Comparison of ENCODE assay signal across 9 cellular contexts in genomic region chr12:52050116-52050770, GRCh38. TPM values are rescaled to one million over a fixed set of nuclear protein-coding genes. Genes with fewer than 3 reads are reported as not detected.
DNase-seq lines count a peak whose midpoint lies in the region; ATAC-seq, FAIRE-seq and TF ChIP-seq lines count a peak whose summit lies in the region.
"Had no signal": no experiment of that assay in that cellular context is flagged by ENCODE, and none has a peak within 500 bp of the region (broad histone marks: within the 10 kb centered on the region; RNA-seq: fewer than 3 reads in every experiment).

No MANE protein-coding gene starts in this region.

- TSS peak; percentile 96 for BruUV-seq in GM12878 (replicated peaks; lab: Mats Ljungman, UMichigan)

- peaks cover 54% of the 10 kb centered on the region for H3K27me3 ChIP-seq in DND-41 (ENCODE audit: insufficient read depth, low read length, poor library complexity)
- H3K27me3 ChIP-seq in GM12878 (replicated peaks in 1 of 2; ENCODE audit: control insufficient read depth in 2 of 2, insufficient read depth in 2 of 2, low read length in 1 of 2): no peaks in the 10 kb centered on the region
- H3K27me3 ChIP-seq in kidney epithelial cell (ENCODE audit: control insufficient read depth, insufficient read depth, low read length): peaks cover 2% of the 10 kb centered on the region
- H3K27me3 ChIP-seq in suprapubic skin: no peaks in the 10 kb centered on the region

- DNase-seq in DND-41: no peak
- no peak for DNase-seq in GM12878 (ENCODE audit: low read depth, low spot score)
- DNase-seq in kidney epithelial cell (ENCODE audit: low read depth): no peak
- DNase-seq in suprapubic skin (ENCODE audit: low spot score in 2 of 2): peak in 1 of 2 donors; percentile 88
- DNase-seq in dermis blood vessel endothelial cell: no peak
- no peak for DNase-seq in NCI-H2171 treated with DMSO at 0.1 percent for 48 hours (lab: John Stamatoyannopoulos, UW)
- no peak for DNase-seq in NCI-H1694 (lab: John Stamatoyannopoulos, UW)

- H2AFZ ChIP-seq in DND-41 (ENCODE audit: low read depth, low read length) (no peak overlapping the region), GM12878 (ENCODE audit: control insufficient read depth, low read depth, low read length) (peak overlapping the region; percentile 84)

- H3K9ac ChIP-seq in DND-41 (ENCODE audit: low read depth, low read length) (no peak overlapping the region), GM12878 (ENCODE audit: control insufficient read depth, insufficient read depth, low read length) (peak overlapping the region; percentile 84)

- H3K4me1 ChIP-seq in DND-41 (ENCODE audit: insufficient read depth, low read length) (peaks cover 19% of the 10 kb centered on the region), GM12878 (ENCODE audit: control insufficient read depth, insufficient read depth, low read length) (peaks cover 23% of the 10 kb centered on the region), suprapubic skin (peaks cover 56% of the 10 kb centered on the region)

- TF ChIP-seq RAD21 in Ishikawa (IDR thresholded peaks at IDR 0.05; ENCODE audit: low read depth) (no peak), GM12878 (IDR thresholded peaks at IDR 0.05; ENCODE audit: insufficient read depth, low read depth, low read length) (no peak)

- no peaks in the 10 kb centered on the region for H3K36me3 ChIP-seq in DND-41 (ENCODE audit: insufficient read depth, low read length)
- H3K36me3 ChIP-seq in GM12878 (ENCODE audit: control insufficient read depth in 2 of 2, insufficient read depth in 2 of 2, low read length in 1 of 2): no peaks in the 10 kb centered on the region
- no peaks in the 10 kb centered on the region for H3K36me3 ChIP-seq in kidney epithelial cell (ENCODE audit: control insufficient read depth, insufficient read depth, low read length)
- H3K36me3 ChIP-seq in suprapubic skin: peaks cover 17% of the 10 kb centered on the region

- H3K79me2 ChIP-seq in DND-41 (ENCODE audit: insufficient read depth, low read length): no peaks in the 10 kb centered on the region
- H3K79me2 ChIP-seq in GM12878 (ENCODE audit: control insufficient read depth, insufficient read depth, low read length): no peaks in the 10 kb centered on the region

- no peak for TF ChIP-seq EP300 in Ishikawa (IDR thresholded peaks at IDR 0.05; ENCODE audit: borderline replicate concordance)
- no peak for TF ChIP-seq EP300 in GM12878 (IDR thresholded peaks at IDR 0.05; ENCODE audit: borderline replicate concordance in 1 of 2, control insufficient read depth in 1 of 2, low read depth in 2 of 2, low read length in 2 of 2)
- no peak for TF ChIP-seq EP300 in suprapubic skin (IDR thresholded peaks at IDR 0.05)

- TF ChIP-seq CTCF in DND-41 (IDR thresholded peaks at IDR 0.05; ENCODE audit: borderline replicate concordance, extremely low read depth, low read length, poor library complexity, severe bottlenecking) (no peak), GM12878 (IDR thresholded peaks at IDR 0.05 in 2 of 3, conservative IDR thresholded peaks at IDR 0.05 in 1 of 3; ENCODE audit: control insufficient read depth in 2 of 3, extremely low read depth in 1 of 3, insufficient read depth in 1 of 3, low read depth in 3 of 3, low read length in 3 of 3) (no peak), kidney epithelial cell (IDR thresholded peaks at IDR 0.05; ENCODE audit: insufficient read depth, low read length, poor library complexity, severe bottlenecking) (no peak), suprapubic skin (IDR thresholded peaks at IDR 0.05) (no peak)

- no peak for ATAC-seq in DND-41 (ENCODE audit: insufficient read depth, low read depth)
- peak; percentile 0 for ATAC-seq in GM12878

- 15% methylated on average over 16 of the region's 16 CpGs for WGBS in GM12878 (ENCODE audit: insufficient coverage, insufficient replicate concordance, low lambda C conversion rate, missing lambda C conversion rate)
- WGBS in suprapubic skin: 24% methylated on average over 16 of the region's 16 CpGs

- TF ChIP-seq POLR2A in GM12878 (IDR thresholded peaks at IDR 0.05; ENCODE audit: low read depth, low read length) (no peak; the same call in 1 of the 2 replicates), suprapubic skin (IDR thresholded peaks at IDR 0.05) (no peak)

- intact Hi-C loops in GM12878 (cut with micrococcal nuclease; ENCODE audit: unreplicated experiment): no loop called here

- RAD21 ChIA-PET in GM12878 (lab: Charles Lee; ENCODE audit: unreplicated experiment): interaction anchor here (0.8 to 3.1 kb wide), 6 partner anchors 9 to 32 kb away, joined by 3 to 44 read pairs (median 9); partner anchors contain the start of gene ATG101

- POLR2A ChIA-PET in GM12878 (lab: Charles Lee): interaction anchor here (0.5 to 2.3 kb wide), 9 partner anchors 9 to 73 kb away, joined by 3 to 24 read pairs (median 4); partner anchors contain the start of gene ATG101

- CTCF ChIA-PET in GM12878 (lab: Yijun Ruan, JAX): interaction anchor here (0.9 to 3.2 kb wide), 8 partner anchors 12 to 32 kb away, joined by 3 to 47 read pairs (median 6); partner anchors contain the start of gene ATG101

- SMC1A ChIA-PET in GM12878 (lab: Charles Lee; ENCODE audit: uncharacterized antibody, unreplicated experiment): interaction anchor here (0.9 to 3.4 kb wide), 6 partner anchors 18 to 68 kb away, joined by 3 to 24 read pairs (median 4); no protein-coding TSS in a partner anchor

- FAIRE-seq in GM12878 (lab: Jason Lieb, UNC): peak; percentile 72

- H3K4me3 ChIP-seq in DND-41 (ENCODE audit: low read depth in 1 of 2, low read length in 2 of 2) (peak overlapping the region in 1 of 2 experiments; percentile 41; a peak in 2 of 4 replicates), GM12878 (peak overlapping the region; percentile 76), kidney epithelial cell (ENCODE audit: low read depth, low read length) (peak overlapping the region; percentile 57), suprapubic skin (peak overlapping the region; percentile 74)

- in situ Hi-C loops in GM12878 (cut with MboI): no loop called here

- H3K27ac ChIP-seq in DND-41 (ENCODE audit: low read length) (no peak overlapping the region), GM12878 (ENCODE audit: control insufficient read depth, insufficient read depth) (peak overlapping the region; percentile 67), suprapubic skin (peak overlapping the region; percentile 95)

- H3K4me2 ChIP-seq in DND-41 (ENCODE audit: insufficient read depth, low read length) (peak overlapping the region; percentile 67), GM12878 (ENCODE audit: control insufficient read depth, insufficient read depth) (peak overlapping the region; percentile 91)

- H3K9me3 ChIP-seq in DND-41 (ENCODE audit: insufficient read depth, low read length, severe bottlenecking) (no peaks in the 10 kb centered on the region), GM12878 (replicated peaks; ENCODE audit: control insufficient read depth, insufficient read depth, low read length) (no peaks in the 10 kb centered on the region), suprapubic skin (no peaks in the 10 kb centered on the region)

- peaks cover 37% of the 10 kb centered on the region for H4K20me1 ChIP-seq in DND-41 (ENCODE audit: insufficient read depth, low read length)
- no peaks in the 10 kb centered on the region for H4K20me1 ChIP-seq in GM12878 (ENCODE audit: control insufficient read depth, insufficient read depth)

RNA-seq across cellular contexts. Expression of gene NR4A1, which starts 1.0 kb away (rescaled TPM):
- total RNA-seq in GM12878 (2013; cell fraction: nucleolus; rRNA removed): 9.2 and 12.6 TPM in 2 replicates
- total RNA-seq in GM12878 (2014; rRNA removed) (2.4 and 4.1 TPM in 2 replicates), GM12878 (2014; rRNA removed; fragmentation: Illumina TruSeq; extraction: Trizol) (1.5 and 2.2 TPM in 2 replicates), GM12878 (2021) (7.9 TPM in 2 replicates), kidney epithelial cell (9.2 and 11.2 TPM in 2 replicates), suprapubic skin (100 to 1,000 TPM; 141 to 775 (median 422) TPM), dermis blood vessel endothelial cell (0.70 and 3.1 TPM in 2 replicates)
- polyA plus RNA-seq in GM12878 (2011; ENCODE audit: low read depth): 1.5 TPM
- polyA plus RNA-seq in GM12878 (2011; rRNA removed) (1.3 and 2.9 TPM in 2 replicates), GM12878 (2014; fragmentation: Illumina TruSeq; extraction: Trizol) (1.2 and 2.0 TPM in 2 replicates), GM12878 (2014; fragmentation: Nextera tagmentation; extraction: Ambion mirVana) (under 1 TPM in 1 of 2 experiments, not detected in 1; 0.05 TPM), GM12878 (2014; rRNA removed) (5.9 TPM in 2 replicates), GM12878 (2016; fragmentation: Nextera tagmentation; extraction: Ambion mirVana) (1 to 10 TPM; 1.5 to 1.9 TPM)
- 5.8 and 7.7 TPM in 2 replicates for polyA plus RNA-seq in GM12878 (2011; cell fraction: cytosol; rRNA removed)
- 20.2 and 21.4 TPM in 2 replicates for polyA plus RNA-seq in GM12878 (2011; cell fraction: nucleus; rRNA removed)
- polyA plus RNA-seq in GM12878 (2012): 4.3 and 15.3 TPM in 2 replicates
- polyA minus RNA-seq in GM12878 (2011; rRNA and poly(A)+ RNA removed): 3.7 and 8.3 TPM in 2 replicates
- 6.8 and 7.4 TPM in 2 replicates for polyA minus RNA-seq in GM12878 (2011; cell fraction: cytosol; rRNA and poly(A)+ RNA removed)
- polyA minus RNA-seq in GM12878 (2011; cell fraction: nucleus; rRNA and poly(A)+ RNA removed): 14.4 and 17.9 TPM in 2 replicates

RNA-seq across cellular contexts. Expression of gene ATG101, which starts 19.5 kb away (rescaled TPM):
- total RNA-seq in GM12878 (2013; cell fraction: nucleolus; rRNA removed): 13.7 and 15.2 TPM in 2 replicates
- total RNA-seq in GM12878 (2014; rRNA removed): 44.5 and 44.8 TPM in 2 replicates
- 21.5 and 21.9 TPM in 2 replicates for total RNA-seq in GM12878 (2014; rRNA removed; fragmentation: Illumina TruSeq; extraction: Trizol)
- 33.8 and 36.5 TPM in 2 replicates for total RNA-seq in GM12878 (2021)
- 21.8 TPM for polyA plus RNA-seq in GM12878 (2011; ENCODE audit: low read depth)
- polyA plus RNA-seq in GM12878 (2011; rRNA removed): 31.4 and 49.8 TPM in 2 replicates
- polyA plus RNA-seq in GM12878 (2011; cell fraction: cytosol; rRNA removed): 64.4 and 85.9 TPM in 2 replicates
- 34.2 and 44.8 TPM in 2 replicates for polyA plus RNA-seq in GM12878 (2011; cell fraction: nucleus; rRNA removed)
- 26.6 and 32.8 TPM in 2 replicates for polyA plus RNA-seq in GM12878 (2012)
- polyA plus RNA-seq in GM12878 (2014; fragmentation: Illumina TruSeq; extraction: Trizol): 10.4 and 26.0 TPM in 2 replicates
- polyA plus RNA-seq in GM12878 (2014; fragmentation: Nextera tagmentation; extraction: Ambion mirVana): 1 to 10 TPM; 2.7 to 5.6 TPM
- 42.7 and 43.1 TPM in 2 replicates for polyA plus RNA-seq in GM12878 (2014; rRNA removed)
- 10 to 100 TPM; 34.1 to 40.5 TPM for polyA plus RNA-seq in GM12878 (2016; fragmentation: Nextera tagmentation; extraction: Ambion mirVana)
- 48.9 and 54.6 TPM in 2 replicates for polyA minus RNA-seq in GM12878 (2011; rRNA and poly(A)+ RNA removed)
- 9.0 and 11.8 TPM in 2 replicates for polyA minus RNA-seq in GM12878 (2011; cell fraction: cytosol; rRNA and poly(A)+ RNA removed)
- 12.6 and 24.2 TPM in 2 replicates for polyA minus RNA-seq in GM12878 (2011; cell fraction: nucleus; rRNA and poly(A)+ RNA removed)
- total RNA-seq in kidney epithelial cell: 77.8 and 83.1 TPM in 2 replicates
- total RNA-seq in suprapubic skin: 10 to 100 TPM; 39.5 to 76.1 (median 56.5) TPM
- total RNA-seq in dermis blood vessel endothelial cell: 55.1 and 79.6 TPM in 2 replicates

RNA-seq across cellular contexts. Expression of gene SMIM41, which starts 29.3 kb away (rescaled TPM):
- 0.27 TPM in 1 of 2 replicates, not detected in the other for total RNA-seq in GM12878 (2013; cell fraction: nucleolus; rRNA removed)
- not detected in 2 replicates for total RNA-seq in GM12878 (2014; rRNA removed)
- total RNA-seq in GM12878 (2014; rRNA removed; fragmentation: Illumina TruSeq; extraction: Trizol): not detected in 2 replicates
- 0.19 TPM in 1 of 2 replicates, not detected in the other for total RNA-seq in GM12878 (2021)
- not detected for polyA plus RNA-seq in GM12878 (2011; ENCODE audit: low read depth)
- not detected in 2 replicates for polyA plus RNA-seq in GM12878 (2011; rRNA removed)
- not detected in 2 replicates for polyA plus RNA-seq in GM12878 (2011; cell fraction: cytosol; rRNA removed)
- not detected in 2 replicates for polyA plus RNA-seq in GM12878 (2011; cell fraction: nucleus; rRNA removed)
- polyA plus RNA-seq in GM12878 (2012): not detected in 2 replicates
- polyA plus RNA-seq in GM12878 (2014; fragmentation: Illumina TruSeq; extraction: Trizol): not detected in 2 replicates
- not detected for polyA plus RNA-seq in GM12878 (2014; fragmentation: Nextera tagmentation; extraction: Ambion mirVana)
- polyA plus RNA-seq in GM12878 (2014; rRNA removed): not detected in 2 replicates
- polyA plus RNA-seq in GM12878 (2016; fragmentation: Nextera tagmentation; extraction: Ambion mirVana): not detected
- not detected in 2 replicates for polyA minus RNA-seq in GM12878 (2011; rRNA and poly(A)+ RNA removed)
- polyA minus RNA-seq in GM12878 (2011; cell fraction: cytosol; rRNA and poly(A)+ RNA removed): not detected in 2 replicates
- polyA minus RNA-seq in GM12878 (2011; cell fraction: nucleus; rRNA and poly(A)+ RNA removed): 0.86 TPM in 1 of 2 replicates, not detected in the other
- 0.34 TPM in 1 of 2 replicates, not detected in the other for total RNA-seq in kidney epithelial cell
- total RNA-seq in suprapubic skin: under 1 TPM in 2 of 4 donors, not detected in 2; 0.51 to 0.57 TPM
- not detected in 2 replicates for total RNA-seq in dermis blood vessel endothelial cell
- total RNA-seq: RPMI7951 had no signal

RNA-seq across cellular contexts. Expression of gene TAMALIN, which starts 43.5 kb away (rescaled TPM):
- total RNA-seq in GM12878 (2013; cell fraction: nucleolus; rRNA removed): 6.8 and 7.1 TPM in 2 replicates
- total RNA-seq in GM12878 (2014; rRNA removed): 0.23 and 0.38 TPM in 2 replicates
- 0.14 and 0.58 TPM in 2 replicates for total RNA-seq in GM12878 (2014; rRNA removed; fragmentation: Illumina TruSeq; extraction: Trizol)
- 0.35 and 0.49 TPM in 2 replicates for total RNA-seq in GM12878 (2021)
- polyA plus RNA-seq in GM12878 (2011; ENCODE audit: low read depth): not detected
- polyA plus RNA-seq in GM12878 (2011; rRNA removed): 0.15 and 0.29 TPM in 2 replicates
- polyA plus RNA-seq in GM12878 (2011; cell fraction: cytosol; rRNA removed): 0.25 and 0.30 TPM in 2 replicates
- polyA plus RNA-seq in GM12878 (2011; cell fraction: nucleus; rRNA removed): 0.52 and 0.67 TPM in 2 replicates
- 0.22 and 1.0 TPM in 2 replicates for polyA plus RNA-seq in GM12878 (2012)
- 0.09 TPM in 1 of 2 replicates, not detected in the other for polyA plus RNA-seq in GM12878 (2014; fragmentation: Illumina TruSeq; extraction: Trizol)
- not detected for polyA plus RNA-seq in GM12878 (2014; fragmentation: Nextera tagmentation; extraction: Ambion mirVana)
- 0.13 and 0.27 TPM in 2 replicates for polyA plus RNA-seq in GM12878 (2014; rRNA removed)
- not detected for polyA plus RNA-seq in GM12878 (2016; fragmentation: Nextera tagmentation; extraction: Ambion mirVana)
- polyA minus RNA-seq in GM12878 (2011; rRNA and poly(A)+ RNA removed): 0.46 TPM in 1 of 2 replicates, not detected in the other
- not detected in 2 replicates for polyA minus RNA-seq in GM12878 (2011; cell fraction: cytosol; rRNA and poly(A)+ RNA removed)
- polyA minus RNA-seq in GM12878 (2011; cell fraction: nucleus; rRNA and poly(A)+ RNA removed): 0.36 TPM in 1 of 2 replicates, not detected in the other
- total RNA-seq in kidney epithelial cell: 3.4 and 5.1 TPM in 2 replicates
- 10 to 100 TPM; 11.5 to 14.5 (median 12.5) TPM for total RNA-seq in suprapubic skin
- 35.0 and 49.2 TPM in 2 replicates for total RNA-seq in dermis blood vessel endothelial cell

Comparison
In these comparisons a context has a peak if more than half of its experiments do, and no peak if none do; other contexts are left out.
1. RNA of gene NR4A1, which starts 1.0 kb away (total RNA-seq): 141 to 775 TPM in suprapubic skin; 9.2 to 11.2 TPM in kidney epithelial cell, 1.5 to 12.6 TPM in GM12878 and 0.70 to 3.1 TPM in dermis blood vessel endothelial cell; every median in the first group is over 10 times any median in the second.